ENCODE assay signal across 1 cellular context in genomic region chr7:5596046-5596895, GRCh38.
TF ChIP-seq lines count a peak whose summit lies in the region.

No MANE protein-coding gene starts in this region.

TF ChIP-seq in GM12878, 131 proteins besides CTCF, POLR2A, EP300 and RAD21 (continued from another document and continues in another):
- TF ChIP-seq CEBPB (IDR thresholded peaks at IDR 0.05; ENCODE audit: borderline replicate concordance in 1 of 2, low read depth in 2 of 2, low read length in 2 of 2) (no peak), STAT1 (conservative IDR thresholded peaks at IDR 0.05) (no peak), CBX3 (IDR thresholded peaks at IDR 0.05; ENCODE audit: borderline replicate concordance, low read depth) (no peak), TCF3 (IDR thresholded peaks at IDR 0.05; ENCODE audit: borderline replicate concordance, insufficient read depth, low read depth, low read length) (no peak), HCFC1 (IDR thresholded peaks at IDR 0.05; ENCODE audit: low read length) (0 out of 2 replicates have a peak, but pooled peaks have one; percentile 17), CBFB (IDR thresholded peaks at IDR 0.05; ENCODE audit: low read depth) (no peak), HDGF (IDR thresholded peaks at IDR 0.05) (no peak), BHLHE40 (IDR thresholded peaks at IDR 0.05; ENCODE audit: borderline replicate concordance in 1 of 2, low read depth in 2 of 2, low read length in 1 of 2) (peak; percentile 69 to 91; a peak in 3 of 4 replicates), ZBED1 (IDR thresholded peaks at IDR 0.05; ENCODE audit: borderline replicate concordance) (no peak), FOXM1 (IDR thresholded peaks at IDR 0.05; ENCODE audit: low read depth, low read length) (no peak), ZZZ3 (IDR thresholded peaks at IDR 0.05; ENCODE audit: control insufficient read depth, insufficient read length, low read depth) (no peak), IKZF1 (conservative IDR thresholded peaks at IDR 0.05) (peak; percentile 41; the same call in 1 of the 2 replicates), ASH2L (IDR thresholded peaks at IDR 0.05; ENCODE audit: borderline replicate concordance, low read depth) (no peak), ZNF207 (IDR thresholded peaks at IDR 0.05; ENCODE audit: borderline replicate concordance) (no peak), SMARCA5 (IDR thresholded peaks at IDR 0.05) (peak; percentile 23; the same call in 1 of the 2 replicates), MTA2 (IDR thresholded peaks at IDR 0.05; ENCODE audit: low read depth) (no peak), GABPA (IDR thresholded peaks at IDR 0.05; ENCODE audit: low read depth) (no peak), CHD4 (IDR thresholded peaks at IDR 0.05) (no peak), ESRRA (IDR thresholded peaks at IDR 0.05; ENCODE audit: low read length) (no peak), NBN (IDR thresholded peaks at IDR 0.05) (no peak), KDM1A (IDR thresholded peaks at IDR 0.05; ENCODE audit: borderline replicate concordance) (no peak), SP1 (IDR thresholded peaks at IDR 0.05; ENCODE audit: low read depth, low read length) (no peak), ZSCAN29 (IDR thresholded peaks at IDR 0.05) (no peak), NRF1 (conservative IDR thresholded peaks at IDR 0.05; ENCODE audit: low read depth, low read length) (no peak), KAT2A (conservative IDR thresholded peaks at IDR 0.05; ENCODE audit: control insufficient read depth, low read depth, low read length) (no peak), MYC (IDR thresholded peaks at IDR 0.05; ENCODE audit: insufficient read depth, insufficient read length, insufficient replicate concordance, low read length, severe bottlenecking) (peak; percentile 19), YBX1 (IDR thresholded peaks at IDR 0.05) (no peak), MAX (IDR thresholded peaks at IDR 0.05; ENCODE audit: low read depth, low read length) (no peak), NFIC (IDR thresholded peaks at IDR 0.05; ENCODE audit: low read depth, low read length) (no peak), GATAD2B (conservative IDR thresholded peaks at IDR 0.05; ENCODE audit: low read depth) (no peak), NFXL1 (IDR thresholded peaks at IDR 0.05; ENCODE audit: borderline replicate concordance) (peak; percentile 97), PAX5 (IDR thresholded peaks at IDR 0.05; ENCODE audit: borderline replicate concordance, low read depth, low read length) (no peak), PAX8 (IDR thresholded peaks at IDR 0.05) (no peak), DPF2 (IDR thresholded peaks at IDR 0.05) (peak; percentile 18; the same call in 1 of the 2 replicates), IRF4 (IDR thresholded peaks at IDR 0.05; ENCODE audit: low read depth, low read length) (no peak), SMC3 (IDR thresholded peaks at IDR 0.05; ENCODE audit: borderline replicate concordance, low read length) (no peak), RELA (IDR thresholded peaks at IDR 0.05; ENCODE audit: borderline replicate concordance, partially characterized antibody) (no peak), MYB (IDR thresholded peaks at IDR 0.05; ENCODE audit: borderline replicate concordance, low read depth, low read length) (no peak), LARP7 (IDR thresholded peaks at IDR 0.05) (peak; percentile 51; the same call in 1 of the 2 replicates), ETV6 (conservative IDR thresholded peaks at IDR 0.05 in 1 of 2, IDR thresholded peaks at IDR 0.05 in 1 of 2; ENCODE audit: borderline replicate concordance in 1 of 2, low read depth in 1 of 2) (no peak), NR2F1 (conservative IDR thresholded peaks at IDR 0.05) (no peak), ATF7 (IDR thresholded peaks at IDR 0.05; ENCODE audit: low read depth) (0 out of 2 replicates have a peak, but pooled peaks have one; percentile 20), IKZF2 (IDR thresholded peaks at IDR 0.05) (no peak), ZNF274 (IDR thresholded peaks at IDR 0.05; ENCODE audit: insufficient read depth, insufficient read length) (no peak), RBBP5 (conservative IDR thresholded peaks at IDR 0.05) (no peak), MEF2B (IDR thresholded peaks at IDR 0.05; ENCODE audit: partially characterized antibody, poor library complexity, severe bottlenecking) (no peak), JUND (IDR thresholded peaks at IDR 0.05; ENCODE audit: low read depth, low read length) (no peak; the same call in 1 of the 2 replicates), MXI1 (IDR thresholded peaks at IDR 0.05; ENCODE audit: low read depth, low read length) (peak; percentile 79), SUPT20H (IDR thresholded peaks at IDR 0.05; ENCODE audit: borderline replicate concordance, control insufficient read depth, low read depth, low read length) (no peak)
- TF ChIP-seq, protein P1, sequence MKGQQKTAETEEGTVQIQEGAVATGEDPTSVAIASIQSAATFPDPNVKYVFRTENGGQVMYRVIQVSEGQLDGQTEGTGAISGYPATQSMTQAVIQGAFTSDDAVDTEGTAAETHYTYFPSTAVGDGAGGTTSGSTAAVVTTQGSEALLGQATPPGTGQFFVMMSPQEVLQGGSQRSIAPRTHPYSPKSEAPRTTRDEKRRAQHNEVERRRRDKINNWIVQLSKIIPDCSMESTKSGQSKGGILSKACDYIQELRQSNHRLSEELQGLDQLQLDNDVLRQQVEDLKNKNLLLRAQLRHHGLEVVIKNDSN (IDR thresholded peaks at IDR 0.05; ENCODE audit: borderline replicate concordance, extremely low read length, insufficient read depth, low read depth, low read length), result no peak
- TF ChIP-seq, protein P2, sequence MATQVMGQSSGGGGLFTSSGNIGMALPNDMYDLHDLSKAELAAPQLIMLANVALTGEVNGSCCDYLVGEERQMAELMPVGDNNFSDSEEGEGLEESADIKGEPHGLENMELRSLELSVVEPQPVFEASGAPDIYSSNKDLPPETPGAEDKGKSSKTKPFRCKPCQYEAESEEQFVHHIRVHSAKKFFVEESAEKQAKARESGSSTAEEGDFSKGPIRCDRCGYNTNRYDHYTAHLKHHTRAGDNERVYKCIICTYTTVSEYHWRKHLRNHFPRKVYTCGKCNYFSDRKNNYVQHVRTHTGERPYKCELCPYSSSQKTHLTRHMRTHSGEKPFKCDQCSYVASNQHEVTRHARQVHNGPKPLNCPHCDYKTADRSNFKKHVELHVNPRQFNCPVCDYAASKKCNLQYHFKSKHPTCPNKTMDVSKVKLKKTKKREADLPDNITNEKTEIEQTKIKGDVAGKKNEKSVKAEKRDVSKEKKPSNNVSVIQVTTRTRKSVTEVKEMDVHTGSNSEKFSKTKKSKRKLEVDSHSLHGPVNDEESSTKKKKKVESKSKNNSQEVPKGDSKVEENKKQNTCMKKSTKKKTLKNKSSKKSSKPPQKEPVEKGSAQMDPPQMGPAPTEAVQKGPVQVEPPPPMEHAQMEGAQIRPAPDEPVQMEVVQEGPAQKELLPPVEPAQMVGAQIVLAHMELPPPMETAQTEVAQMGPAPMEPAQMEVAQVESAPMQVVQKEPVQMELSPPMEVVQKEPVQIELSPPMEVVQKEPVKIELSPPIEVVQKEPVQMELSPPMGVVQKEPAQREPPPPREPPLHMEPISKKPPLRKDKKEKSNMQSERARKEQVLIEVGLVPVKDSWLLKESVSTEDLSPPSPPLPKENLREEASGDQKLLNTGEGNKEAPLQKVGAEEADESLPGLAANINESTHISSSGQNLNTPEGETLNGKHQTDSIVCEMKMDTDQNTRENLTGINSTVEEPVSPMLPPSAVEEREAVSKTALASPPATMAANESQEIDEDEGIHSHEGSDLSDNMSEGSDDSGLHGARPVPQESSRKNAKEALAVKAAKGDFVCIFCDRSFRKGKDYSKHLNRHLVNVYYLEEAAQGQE (IDR thresholded peaks at IDR 0.05; ENCODE audit: low read depth, low read length), result no peak
- TF ChIP-seq, protein P3, sequence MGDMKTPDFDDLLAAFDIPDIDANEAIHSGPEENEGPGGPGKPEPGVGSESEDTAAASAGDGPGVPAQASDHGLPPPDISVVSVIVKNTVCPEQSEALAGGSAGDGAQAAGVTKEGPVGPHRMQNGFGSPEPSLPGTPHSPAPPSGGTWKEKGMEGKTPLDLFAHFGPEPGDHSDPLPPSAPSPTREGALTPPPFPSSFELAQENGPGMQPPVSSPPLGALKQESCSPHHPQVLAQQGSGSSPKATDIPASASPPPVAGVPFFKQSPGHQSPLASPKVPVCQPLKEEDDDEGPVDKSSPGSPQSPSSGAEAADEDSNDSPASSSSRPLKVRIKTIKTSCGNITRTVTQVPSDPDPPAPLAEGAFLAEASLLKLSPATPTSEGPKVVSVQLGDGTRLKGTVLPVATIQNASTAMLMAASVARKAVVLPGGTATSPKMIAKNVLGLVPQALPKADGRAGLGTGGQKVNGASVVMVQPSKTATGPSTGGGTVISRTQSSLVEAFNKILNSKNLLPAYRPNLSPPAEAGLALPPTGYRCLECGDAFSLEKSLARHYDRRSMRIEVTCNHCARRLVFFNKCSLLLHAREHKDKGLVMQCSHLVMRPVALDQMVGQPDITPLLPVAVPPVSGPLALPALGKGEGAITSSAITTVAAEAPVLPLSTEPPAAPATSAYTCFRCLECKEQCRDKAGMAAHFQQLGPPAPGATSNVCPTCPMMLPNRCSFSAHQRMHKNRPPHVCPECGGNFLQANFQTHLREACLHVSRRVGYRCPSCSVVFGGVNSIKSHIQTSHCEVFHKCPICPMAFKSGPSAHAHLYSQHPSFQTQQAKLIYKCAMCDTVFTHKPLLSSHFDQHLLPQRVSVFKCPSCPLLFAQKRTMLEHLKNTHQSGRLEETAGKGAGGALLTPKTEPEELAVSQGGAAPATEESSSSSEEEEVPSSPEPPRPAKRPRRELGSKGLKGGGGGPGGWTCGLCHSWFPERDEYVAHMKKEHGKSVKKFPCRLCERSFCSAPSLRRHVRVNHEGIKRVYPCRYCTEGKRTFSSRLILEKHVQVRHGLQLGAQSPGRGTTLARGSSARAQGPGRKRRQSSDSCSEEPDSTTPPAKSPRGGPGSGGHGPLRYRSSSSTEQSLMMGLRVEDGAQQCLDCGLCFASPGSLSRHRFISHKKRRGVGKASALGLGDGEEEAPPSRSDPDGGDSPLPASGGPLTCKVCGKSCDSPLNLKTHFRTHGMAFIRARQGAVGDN (IDR thresholded peaks at IDR 0.05), result 0 out of 2 replicates have a peak, but pooled peaks have one; percentile 19
- TF ChIP-seq, protein P4, sequence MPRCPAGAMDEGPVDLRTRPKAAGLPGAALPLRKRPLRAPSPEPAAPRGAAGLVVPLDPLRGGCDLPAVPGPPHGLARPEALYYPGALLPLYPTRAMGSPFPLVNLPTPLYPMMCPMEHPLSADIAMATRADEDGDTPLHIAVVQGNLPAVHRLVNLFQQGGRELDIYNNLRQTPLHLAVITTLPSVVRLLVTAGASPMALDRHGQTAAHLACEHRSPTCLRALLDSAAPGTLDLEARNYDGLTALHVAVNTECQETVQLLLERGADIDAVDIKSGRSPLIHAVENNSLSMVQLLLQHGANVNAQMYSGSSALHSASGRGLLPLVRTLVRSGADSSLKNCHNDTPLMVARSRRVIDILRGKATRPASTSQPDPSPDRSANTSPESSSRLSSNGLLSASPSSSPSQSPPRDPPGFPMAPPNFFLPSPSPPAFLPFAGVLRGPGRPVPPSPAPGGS (IDR thresholded peaks at IDR 0.05; ENCODE audit: borderline replicate concordance, insufficient read depth, low read depth, low read length, poor library complexity, severe bottlenecking), result no peak
- TF ChIP-seq, protein P5, sequence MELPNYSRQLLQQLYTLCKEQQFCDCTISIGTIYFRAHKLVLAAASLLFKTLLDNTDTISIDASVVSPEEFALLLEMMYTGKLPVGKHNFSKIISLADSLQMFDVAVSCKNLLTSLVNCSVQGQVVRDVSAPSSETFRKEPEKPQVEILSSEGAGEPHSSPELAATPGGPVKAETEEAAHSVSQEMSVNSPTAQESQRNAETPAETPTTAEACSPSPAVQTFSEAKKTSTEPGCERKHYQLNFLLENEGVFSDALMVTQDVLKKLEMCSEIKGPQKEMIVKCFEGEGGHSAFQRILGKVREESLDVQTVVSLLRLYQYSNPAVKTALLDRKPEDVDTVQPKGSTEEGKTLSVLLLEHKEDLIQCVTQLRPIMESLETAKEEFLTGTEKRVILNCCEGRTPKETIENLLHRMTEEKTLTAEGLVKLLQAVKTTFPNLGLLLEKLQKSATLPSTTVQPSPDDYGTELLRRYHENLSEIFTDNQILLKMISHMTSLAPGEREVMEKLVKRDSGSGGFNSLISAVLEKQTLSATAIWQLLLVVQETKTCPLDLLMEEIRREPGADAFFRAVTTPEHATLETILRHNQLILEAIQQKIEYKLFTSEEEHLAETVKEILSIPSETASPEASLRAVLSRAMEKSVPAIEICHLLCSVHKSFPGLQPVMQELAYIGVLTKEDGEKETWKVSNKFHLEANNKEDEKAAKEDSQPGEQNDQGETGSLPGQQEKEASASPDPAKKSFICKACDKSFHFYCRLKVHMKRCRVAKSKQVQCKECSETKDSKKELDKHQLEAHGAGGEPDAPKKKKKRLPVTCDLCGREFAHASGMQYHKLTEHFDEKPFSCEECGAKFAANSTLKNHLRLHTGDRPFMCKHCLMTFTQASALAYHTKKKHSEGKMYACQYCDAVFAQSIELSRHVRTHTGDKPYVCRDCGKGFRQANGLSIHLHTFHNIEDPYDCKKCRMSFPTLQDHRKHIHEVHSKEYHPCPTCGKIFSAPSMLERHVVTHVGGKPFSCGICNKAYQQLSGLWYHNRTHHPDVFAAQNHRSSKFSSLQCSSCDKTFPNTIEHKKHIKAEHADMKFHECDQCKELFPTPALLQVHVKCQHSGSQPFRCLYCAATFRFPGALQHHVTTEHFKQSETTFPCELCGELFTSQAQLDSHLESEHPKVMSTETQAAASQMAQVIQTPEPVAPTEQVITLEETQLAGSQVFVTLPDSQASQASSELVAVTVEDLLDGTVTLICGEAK (IDR thresholded peaks at IDR 0.05; ENCODE audit: borderline replicate concordance), result no peak; the same call in 1 of the 2 replicates
- TF ChIP-seq, protein P6, sequence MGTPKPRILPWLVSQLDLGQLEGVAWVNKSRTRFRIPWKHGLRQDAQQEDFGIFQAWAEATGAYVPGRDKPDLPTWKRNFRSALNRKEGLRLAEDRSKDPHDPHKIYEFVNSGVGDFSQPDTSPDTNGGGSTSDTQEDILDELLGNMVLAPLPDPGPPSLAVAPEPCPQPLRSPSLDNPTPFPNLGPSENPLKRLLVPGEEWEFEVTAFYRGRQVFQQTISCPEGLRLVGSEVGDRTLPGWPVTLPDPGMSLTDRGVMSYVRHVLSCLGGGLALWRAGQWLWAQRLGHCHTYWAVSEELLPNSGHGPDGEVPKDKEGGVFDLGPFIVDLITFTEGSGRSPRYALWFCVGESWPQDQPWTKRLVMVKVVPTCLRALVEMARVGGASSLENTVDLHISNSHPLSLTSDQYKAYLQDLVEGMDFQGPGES (IDR thresholded peaks at IDR 0.05), result no peak
- TF ChIP-seq, protein P7, sequence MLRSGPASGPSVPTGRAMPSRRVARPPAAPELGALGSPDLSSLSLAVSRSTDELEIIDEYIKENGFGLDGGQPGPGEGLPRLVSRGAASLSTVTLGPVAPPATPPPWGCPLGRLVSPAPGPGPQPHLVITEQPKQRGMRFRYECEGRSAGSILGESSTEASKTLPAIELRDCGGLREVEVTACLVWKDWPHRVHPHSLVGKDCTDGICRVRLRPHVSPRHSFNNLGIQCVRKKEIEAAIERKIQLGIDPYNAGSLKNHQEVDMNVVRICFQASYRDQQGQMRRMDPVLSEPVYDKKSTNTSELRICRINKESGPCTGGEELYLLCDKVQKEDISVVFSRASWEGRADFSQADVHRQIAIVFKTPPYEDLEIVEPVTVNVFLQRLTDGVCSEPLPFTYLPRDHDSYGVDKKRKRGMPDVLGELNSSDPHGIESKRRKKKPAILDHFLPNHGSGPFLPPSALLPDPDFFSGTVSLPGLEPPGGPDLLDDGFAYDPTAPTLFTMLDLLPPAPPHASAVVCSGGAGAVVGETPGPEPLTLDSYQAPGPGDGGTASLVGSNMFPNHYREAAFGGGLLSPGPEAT (IDR thresholded peaks at IDR 0.05; ENCODE audit: low read depth), result no peak
